ENCODE assay signal across 1 cellular context in genomic region chrX:152819732-152820131, GRCh38.
TF ChIP-seq lines count a peak whose summit lies in the region.

No MANE protein-coding gene starts in this region.

TF ChIP-seq in IMR-90, 13 proteins besides CTCF, POLR2A, EP300 and RAD21:
- TF ChIP-seq CHD1 (IDR thresholded peaks at IDR 0.05; ENCODE audit: low read depth, low read length), result no peak
- TF ChIP-seq MAZ (IDR thresholded peaks at IDR 0.05; ENCODE audit: borderline replicate concordance, low read depth, low read length), result no peak
- 0 out of 2 replicates have a peak, but pooled peaks have one; percentile 20 for TF ChIP-seq NFE2L2 (IDR thresholded peaks at IDR 0.05; ENCODE audit: low read depth, low read length)
- TF ChIP-seq USF2 (IDR thresholded peaks at IDR 0.05; ENCODE audit: low read depth, low read length), result no peak
- peak; percentile 85 for TF ChIP-seq MAFK (IDR thresholded peaks at IDR 0.05; ENCODE audit: low read depth, low read length)
- peak; percentile 92 for TF ChIP-seq BHLHE40 (IDR thresholded peaks at IDR 0.05; ENCODE audit: low read depth, low read length)
- peak; percentile 36; the same call in 1 of the 2 replicates for TF ChIP-seq FOS (IDR thresholded peaks at IDR 0.05; ENCODE audit: low read depth, low read length)
- no peak for TF ChIP-seq SMC3 (IDR thresholded peaks at IDR 0.05; ENCODE audit: low read depth, low read length)
- TF ChIP-seq CEBPB (IDR thresholded peaks at IDR 0.05; ENCODE audit: low read depth, low read length), result peak; percentile 79
